ENCODE assay signal across 16 cellular contexts in the genomic region with DNA sequence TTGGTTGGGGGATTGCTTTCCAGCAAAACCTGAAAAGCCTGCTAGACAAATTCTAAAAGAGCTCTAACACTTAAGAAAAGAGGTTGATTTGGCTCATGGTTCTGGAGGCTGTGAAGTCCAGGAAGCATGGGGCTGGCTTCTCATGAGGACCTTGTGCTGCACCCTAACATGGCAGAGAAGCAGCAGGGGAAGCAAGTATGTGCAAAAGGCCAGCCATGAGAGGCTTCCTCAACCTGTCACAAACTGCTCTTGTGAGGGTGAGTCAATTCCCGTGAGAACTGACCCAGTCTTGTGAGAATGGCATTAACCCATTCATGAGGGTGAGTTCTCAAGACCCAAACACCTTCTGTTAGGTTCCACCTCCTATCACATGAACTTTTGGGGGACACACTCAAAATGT.
"Had no signal": no experiment of that assay in that cellular context is flagged by ENCODE, and none has a peak within 500 bp of the region (broad histone marks: within the 10 kb centered on the region; RNA-seq: fewer than 3 reads in every experiment).

No MANE protein-coding gene starts in this region.

- H3K9me3 Mint-ChIP-seq: activated T-helper 17 cell treated with anti-CD3 and anti-CD28 coated beads, Interleukin-2, amount 50 U/mL, for 72 hours; naive thymus-derived CD8-positive, alpha-beta T cell; stimulated activated naive B cell treated with anti-CD40 and anti-IgM and Interleukin-4, amounts not matched to agents 10 μg/mL and 1 μg/mL and 100 μg/mL, for 72 hours had no signal

- H3K4me3 ChIP-seq: lower lobe of right lung, mucosa of descending colon, tibial nerve had no signal

- H3K4me3 Mint-ChIP-seq: activated CD8-positive, alpha-beta T cell treated with anti-CD3 and anti-CD28 coated beads, Interleukin-2, amount 10 ng/mL, durations not matched to agents 7 days and 5 days; activated naive CD4-positive, alpha-beta T cell treated with anti-CD3 and anti-CD28 coated beads, Interleukin-2, amount 10 ng/mL, durations not matched to agents 7 days and 5 days; activated T-helper 17 cell treated with anti-CD3 and anti-CD28 coated beads, Interleukin-2, amount 50 U/mL, for 72 hours; brain; naive thymus-derived CD8-positive, alpha-beta T cell; stimulated activated naive B cell treated with anti-CD40 and anti-IgM and Interleukin-4, amounts not matched to agents 10 μg/mL and 1 μg/mL and 100 μg/mL, for 72 hours; WTC11 had no signal

- H3K4me1 Mint-ChIP-seq: activated naive CD4-positive, alpha-beta T cell treated with anti-CD3 and anti-CD28 coated beads, Interleukin-2, amount 10 ng/mL, durations not matched to agents 7 days and 5 days; activated T-helper 17 cell treated with anti-CD3 and anti-CD28 coated beads, Interleukin-2, amount 50 U/mL, for 72 hours had no signal

- H3K36me3 ChIP-seq: lower lobe of right lung, tibial nerve had no signal

- H3K27me3 Mint-ChIP-seq: activated T-helper 17 cell treated with anti-CD3 and anti-CD28 coated beads, Interleukin-2, amount 50 U/mL, for 72 hours; brain had no signal

- H3K9me3 ChIP-seq: lower lobe of right lung, mucosa of descending colon, tibial nerve had no signal

- DNase-seq: activated CD4-positive, alpha-beta T cell treated with anti-CD3 and anti-CD28 coated beads for 48 hours; activated CD8-positive, alpha-beta T cell treated with anti-CD3 and anti-CD28 coated beads, Interleukin-2, amount 10 ng/mL, durations not matched to agents 7 days and 5 days; activated naive CD4-positive, alpha-beta T cell treated with anti-CD3 and anti-CD28 coated beads, Interleukin-2, amount 10 ng/mL, durations not matched to agents 7 days and 5 days; dermis blood vessel endothelial cell; left cardiac atrium; lower lobe of right lung; mucosa of descending colon; naive thymus-derived CD8-positive, alpha-beta T cell; right cardiac atrium; stimulated activated CD4-positive, alpha-beta T cell treated with anti-CD3 and anti-CD28 coated beads, Interleukin-2, amount 100 ng/mL, for 24 hours; stimulated activated naive B cell treated with anti-CD40 and anti-IgM and Interleukin-4, amounts not matched to agents 10 μg/mL and 1 μg/mL and 100 μg/mL, for 72 hours; T-helper 1 cell had no signal

- H3K36me3 Mint-ChIP-seq: activated naive CD4-positive, alpha-beta T cell treated with anti-CD3 and anti-CD28 coated beads, Interleukin-2, amount 10 ng/mL, durations not matched to agents 7 days and 5 days; brain; stimulated activated naive B cell treated with anti-CD40 and anti-IgM and Interleukin-4, amounts not matched to agents 10 μg/mL and 1 μg/mL and 100 μg/mL, for 72 hours; WTC11 had no signal

- H3K27ac Mint-ChIP-seq: activated CD8-positive, alpha-beta T cell treated with anti-CD3 and anti-CD28 coated beads, Interleukin-2, amount 10 ng/mL, durations not matched to agents 7 days and 5 days; activated naive CD4-positive, alpha-beta T cell treated with anti-CD3 and anti-CD28 coated beads, Interleukin-2, amount 10 ng/mL, durations not matched to agents 7 days and 5 days; activated T-helper 17 cell treated with anti-CD3 and anti-CD28 coated beads, Interleukin-2, amount 50 U/mL, for 72 hours; brain; stimulated activated naive B cell treated with anti-CD40 and anti-IgM and Interleukin-4, amounts not matched to agents 10 μg/mL and 1 μg/mL and 100 μg/mL, for 72 hours; WTC11 had no signal

- H3K27ac ChIP-seq: lower lobe of right lung, tibial nerve had no signal

- H3K27me3 ChIP-seq: tibial nerve had no signal
